In genomic region chr18:26771524-26771923, GRCh38 we compare ENCODE assay signal across 10 cellular contexts.
DNase-seq lines count a peak whose midpoint lies in the region; ATAC-seq and TF ChIP-seq lines count a peak whose summit lies in the region.
"Had no signal": no experiment of that assay in that cellular context is flagged by ENCODE, and none has a peak within 500 bp of the region (broad histone marks: within the 10 kb centered on the region; RNA-seq: fewer than 3 reads in every experiment).

No MANE protein-coding gene starts in this region.

- peak; percentile 40 for ATAC-seq in HG02798 (IDR thresholded peaks at IDR 0.05; ENCODE audit: poor library complexity, unreplicated experiment)
- ATAC-seq in WTC11: peak; percentile 78
- ATAC-seq in CD8-positive, alpha-beta T cell: no peak

- DNase-seq in CD14-positive monocyte (ENCODE audit: low spot score) (no peak), WTC11 (ENCODE audit: low spot score) (peak; percentile 35), kidney tubule cell (ENCODE audit: low spot score) (peak; percentile 33), NCI-H1048 (lab: John Stamatoyannopoulos, UW) (no peak), SKM-1 treated with dmso at 0.1 percent for 144 hours (lab: John Stamatoyannopoulos, UW; ENCODE audit: unreplicated experiment) (no peak), GM19238 (ENCODE audit: insufficient read length, low spot score) (no peak)
- DNase-seq in CD8-positive, alpha-beta T cell: no peak
- DNase-seq: NCI-H1694 had no signal

- TF ChIP-seq CTCF in CD14-positive monocyte (IDR thresholded peaks at IDR 0.05): peak; percentile 61
- peak; percentile 47; the same call in 1 of the 2 replicates for TF ChIP-seq CTCF in WTC11 (IDR thresholded peaks at IDR 0.05)
- TF ChIP-seq CTCF in CD8-positive, alpha-beta T cell (IDR thresholded peaks at IDR 0.05): no peak

- H3K36me3 Mint-ChIP-seq in CD14-positive monocyte (no peaks in the 10 kb centered on the region), WTC11 (no peaks in the 10 kb centered on the region)
- no peaks in the 10 kb centered on the region for H3K36me3 Mint-ChIP-seq in CD8-positive, alpha-beta T cell

- H3K4me3 Mint-ChIP-seq in CD14-positive monocyte (no peak overlapping the region), WTC11 (no peak overlapping the region)
- H3K4me3 Mint-ChIP-seq in CD8-positive, alpha-beta T cell: no peak overlapping the region

- H3K4me1 Mint-ChIP-seq in CD14-positive monocyte: peaks cover 17% of the 10 kb centered on the region
- peaks cover 5% of the 10 kb centered on the region for H3K4me1 Mint-ChIP-seq in WTC11
- H3K4me1 Mint-ChIP-seq in CD8-positive, alpha-beta T cell (ENCODE audit: low read depth): no peaks in the 10 kb centered on the region

- CTCF ChIA-PET in WTC11 (lab: Charles Lee): interaction anchor here (0.9 to 2.4 kb wide), 6 partner anchors 9 to 388 kb away, joined by 3 to 23 read pairs (median 4); no protein-coding TSS in a partner anchor
- CTCF ChIA-PET in CD8-positive, alpha-beta T cell (lab: Charles Lee): no interaction called here

- H3K27me3 ChIP-seq in CD8-positive, alpha-beta T cell (ENCODE audit: insufficient read depth, low read length): no peaks in the 10 kb centered on the region

- no peaks in the 10 kb centered on the region for H3K9me3 ChIP-seq in CD8-positive, alpha-beta T cell (ENCODE audit: low read length)
- H3K9me3 ChIP-seq: HAP-1 had no signal

- H3K4me1 ChIP-seq in CD8-positive, alpha-beta T cell (ENCODE audit: insufficient read depth, low read length): no peaks in the 10 kb centered on the region
- H3K4me1 ChIP-seq: HAP-1 had no signal

- intact Hi-C loops in CD14-positive monocyte (cut with micrococcal nuclease): loop anchor here in 1 of 2 donors (10.0 kb wide), 1 partner anchor 147 kb away; no protein-coding TSS in a partner anchor
- intact Hi-C loops in CD8-positive, alpha-beta T cell (cut with DNase I, micrococcal nuclease): no loop called here

- no peak overlapping the region for H3K27ac ChIP-seq in CD8-positive, alpha-beta T cell (ENCODE audit: low read depth, low read length)

- H3K9me3 Mint-ChIP-seq in CD14-positive monocyte (peaks cover 2 to 11% (median 7%) of the 10 kb centered on the region in 7 donors), WTC11 (peaks cover 3% of the 10 kb centered on the region; the same call in 1 of the 2 replicates)
- H3K9me3 Mint-ChIP-seq in CD8-positive, alpha-beta T cell: no peaks in the 10 kb centered on the region

- H3K27me3 Mint-ChIP-seq in CD14-positive monocyte (ENCODE audit: low read depth in 3 of 3) (peaks cover 0 to 3% (median 0%) of the 10 kb centered on the region in 3 donors), WTC11 (ENCODE audit: low read depth) (no peaks in the 10 kb centered on the region)
- peaks cover 1% of the 10 kb centered on the region for H3K27me3 Mint-ChIP-seq in CD8-positive, alpha-beta T cell (ENCODE audit: low read depth)

- H3K36me3 ChIP-seq in CD8-positive, alpha-beta T cell (ENCODE audit: insufficient read depth, low read length): no peaks in the 10 kb centered on the region
- H3K36me3 ChIP-seq: HAP-1 had no signal

- no peak overlapping the region for H3K27ac Mint-ChIP-seq in CD14-positive monocyte
- H3K27ac Mint-ChIP-seq in WTC11: no peak overlapping the region
- H3K27ac Mint-ChIP-seq in CD8-positive, alpha-beta T cell: no peak overlapping the region

- no peak overlapping the region for H3K4me3 ChIP-seq in CD8-positive, alpha-beta T cell (ENCODE audit: low read depth, low read length)
- H3K4me3 ChIP-seq: HAP-1 had no signal

- POLR2A ChIA-PET in WTC11 (lab: Charles Lee): no interaction called here
- POLR2A ChIA-PET in CD8-positive, alpha-beta T cell (lab: Charles Lee): no interaction called here

TF ChIP-seq in WTC11, 78 proteins besides CTCF, POLR2A, EP300 and RAD21:
- no peak for TF ChIP-seq NFATC4 (CRISPR knock-in tag; IDR thresholded peaks at IDR 0.05)
- TF ChIP-seq PREB (CRISPR knock-in tag; IDR thresholded peaks at IDR 0.05; ENCODE audit: borderline replicate concordance): no peak
- no peak for TF ChIP-seq HMGA2 (CRISPR knock-in tag; IDR thresholded peaks at IDR 0.05)
- no peak for TF ChIP-seq ZNF416 (CRISPR knock-in tag; IDR thresholded peaks at IDR 0.05)
- no peak for TF ChIP-seq PRDM15 (CRISPR knock-in tag; IDR thresholded peaks at IDR 0.05)
- no peak for TF ChIP-seq KAT7 (CRISPR knock-in tag; IDR thresholded peaks at IDR 0.05; ENCODE audit: borderline replicate concordance)
- no peak for TF ChIP-seq NFYB (CRISPR knock-in tag; conservative IDR thresholded peaks at IDR 0.05; ENCODE audit: low read depth)
- no peak for TF ChIP-seq MAX (CRISPR knock-in tag; IDR thresholded peaks at IDR 0.05)

Comparison
In these comparisons a context has a peak if more than half of its experiments do, and no peak if none do; other contexts are left out.
1. DNase-seq: peak in WTC11 (single experiment) and kidney tubule cell (single experiment); none in CD14-positive monocyte (single experiment), NCI-H1048 (single experiment), SKM-1 treated with dmso at 0.1 percent for 144 hours (single experiment), CD8-positive, alpha-beta T cell (0 of 7) and GM19238 (single experiment).